Comparison of ENCODE assay signal across 23 cellular contexts in the genomic region with DNA sequence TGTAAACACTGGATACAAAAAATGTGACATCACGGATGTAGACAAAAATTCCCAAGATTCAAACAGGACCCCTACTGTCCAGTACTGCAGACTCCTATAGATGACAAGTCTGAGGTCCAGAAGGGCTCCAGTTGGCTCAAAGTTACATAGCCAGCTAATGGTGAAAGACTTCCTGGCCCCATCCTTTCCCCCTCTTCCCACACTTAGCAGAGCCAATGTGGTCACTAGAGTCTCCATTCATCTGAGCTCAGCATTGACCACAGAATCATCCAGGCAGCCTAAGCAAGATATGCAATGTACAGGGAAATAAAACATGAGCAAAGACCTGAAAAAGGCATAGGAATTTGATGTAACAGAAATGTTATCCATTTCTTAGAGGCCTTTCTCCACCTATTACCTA.
DNase-seq lines count a peak whose midpoint lies in the region; ATAC-seq and TF ChIP-seq lines count a peak whose summit lies in the region.
"Had no signal": no experiment of that assay in that cellular context is flagged by ENCODE, and none has a peak within 500 bp of the region (broad histone marks: within the 10 kb centered on the region; RNA-seq: fewer than 3 reads in every experiment).

No MANE protein-coding gene starts in this region.

- H3K4me1 ChIP-seq in IMR-90 (ENCODE audit: control insufficient read depth, insufficient read depth, low read length): peaks cover 4% of the 10 kb centered on the region
- H3K4me1 ChIP-seq in ovary (ENCODE audit: insufficient read depth): peaks cover 7% of the 10 kb centered on the region

- H2AK9ac ChIP-seq in IMR-90 (replicated peaks; ENCODE audit: low read depth, low read length, poor library complexity): no peak overlapping the region

- no peak overlapping the region for H2BK15ac ChIP-seq in IMR-90 (ENCODE audit: low read depth, low read length)

- H4K5ac ChIP-seq in IMR-90 (ENCODE audit: low read depth, low read length): no peak overlapping the region

- intact Hi-C loops in IMR-90 (cut with micrococcal nuclease): no loop called here
- intact Hi-C loops in ovary (cut with DNase I): no loop called here

- no peaks in the 10 kb centered on the region; the same call in 1 of the 2 replicates for H4K20me1 ChIP-seq in IMR-90 (ENCODE audit: insufficient read depth, low read length)

- TF ChIP-seq POLR2A in IMR-90 (IDR thresholded peaks at IDR 0.05; ENCODE audit: low read depth, low read length) (no peak), ovary (IDR thresholded peaks at IDR 0.05) (no peak)

- in situ Hi-C loops in IMR-90 (cut with MboI; ENCODE audit: low sequenced_read_pairs) (no loop called here), astrocyte of the spinal cord (cut with HindIII; ENCODE audit: low sequenced_read_pairs) (no loop called here)

- H3K36me3 ChIP-seq in IMR-90 (ENCODE audit: control insufficient read depth, insufficient read depth, low read length) (no peaks in the 10 kb centered on the region), ovary (no peaks in the 10 kb centered on the region)
- H3K36me3 ChIP-seq: left ventricle myocardium inferior had no signal

- WGBS in IMR-90 (ENCODE audit: extremely low coverage in 2 of 2, insufficient read length in 1 of 2), 2 experiments: no CpG with 5 or more reads among the region's 1 CpG
- WGBS in ovary, 3 donors: 91 to 98% (median 97%) methylated on average over 1 of the region's 1 CpG

- H3K9me3 ChIP-seq in IMR-90 (ENCODE audit: control insufficient read depth, insufficient read depth, low read length) (no peaks in the 10 kb centered on the region), ovary (no peaks in the 10 kb centered on the region)
- H3K9me3 ChIP-seq: left ventricle myocardium inferior had no signal

- no peak overlapping the region for H3K14ac ChIP-seq in IMR-90 (replicated peaks; ENCODE audit: low read depth, low read length)

- dilution Hi-C loops in IMR-90 (cut with HindIII; ENCODE audit: low sequenced_read_pairs, unreplicated experiment): no loop called here

- no peak overlapping the region for H2AFZ ChIP-seq in IMR-90 (replicated peaks; ENCODE audit: low read length, poor library complexity)

- H3K27ac ChIP-seq in IMR-90 (ENCODE audit: insufficient read depth, low read length): no peak overlapping the region
- no peak overlapping the region for H3K27ac ChIP-seq in ovary
- H3K27ac ChIP-seq: left ventricle myocardium inferior had no signal

- H3K4ac ChIP-seq in IMR-90 (ENCODE audit: low read depth, low read length): no peak overlapping the region

- H3K79me1 ChIP-seq in IMR-90 (ENCODE audit: low read depth in 1 of 2, low read length in 2 of 2): no peaks in the 10 kb centered on the region

- no peak overlapping the region for H2BK5ac ChIP-seq in IMR-90 (ENCODE audit: low read depth, low read length, poor library complexity, severe bottlenecking)

- no peak overlapping the region for H2BK120ac ChIP-seq in IMR-90 (ENCODE audit: low read depth, low read length)

- no peak overlapping the region for H3K23ac ChIP-seq in IMR-90 (ENCODE audit: low read depth, low read length)

- no peak overlapping the region for H3K18ac ChIP-seq in IMR-90 (ENCODE audit: low read depth, low read length)

- POLR2A ChIA-PET in IMR-90 (lab: Charles Lee; ENCODE audit: unreplicated experiment): no interaction called here

- no peak overlapping the region for H3K4me2 ChIP-seq in IMR-90 (ENCODE audit: low read depth, low read length)

- no peak for TF ChIP-seq RAD21 in IMR-90 (IDR thresholded peaks at IDR 0.05; ENCODE audit: low read length)

- no peak for TF ChIP-seq CTCF in IMR-90 (conservative IDR thresholded peaks at IDR 0.05; ENCODE audit: low read depth, low read length)
- TF ChIP-seq CTCF in astrocyte of the spinal cord (IDR thresholded peaks at IDR 0.05; ENCODE audit: low read depth, low read length): no peak
- TF ChIP-seq CTCF in ovary (IDR thresholded peaks at IDR 0.05): no peak

- peak; percentile 74 for DNase-seq in IMR-90
- peak; percentile 74 for DNase-seq in astrocyte of the spinal cord (ENCODE audit: low read depth, low spot score)
- peak; percentile 17 for DNase-seq in iris pigment epithelial cell (ENCODE audit: low read depth)
- DNase-seq in ovary: no peak
- no peak for DNase-seq in amniotic stem cell (lab: John Stamatoyannopoulos, UW)
- DNase-seq: activated CD4-positive, alpha-beta memory T cell treated with anti-CD3 and anti-CD28 coated beads for 36 hours; amygdala; Calu3; cerebellar nuclear complex; effector CD8-positive, alpha-beta T cell; KG1; left ventricle myocardium inferior; NCI-H1048; NCI-H1930; NCI-H345; nephron progenitor cell; PC-3; stimulated activated CD4-positive, alpha-beta T cell treated with anti-CD3 and anti-CD28 coated beads, Interleukin-4, amount 100 ng/mL, for 1 hour; stimulated activated naive CD8-positive, alpha-beta T cell treated with anti-CD3 and anti-CD28 coated beads, Interleukin-15, amount 100 ng/mL, for 72 hours; T-helper 17 cell; trophoblast cell had no signal

- H2BK20ac ChIP-seq in IMR-90 (ENCODE audit: low read depth, low read length): no peak overlapping the region

- TF ChIP-seq EP300 in ovary (IDR thresholded peaks at IDR 0.05): no peak

- H3K9me1 ChIP-seq in IMR-90 (ENCODE audit: insufficient read depth, low read length): peaks cover 5% of the 10 kb centered on the region

- H3K9ac ChIP-seq in IMR-90 (ENCODE audit: low read depth, low read length): no peak overlapping the region

- H3K56ac ChIP-seq in IMR-90 (ENCODE audit: extremely low read depth, insufficient read depth, low read length): no peak overlapping the region

- ATAC-seq in IMR-90 (ENCODE audit: low read depth): peak; percentile 40; the same call in 1 of the 2 replicates
- no peak for ATAC-seq in activated CD4-positive, CD25-positive, alpha-beta regulatory T cell treated with anti-CD3 and anti-CD28 coated beads, Interleukin-2, amount 50 U/mL, for 24 hours
- ATAC-seq in HG03469 (IDR thresholded peaks at IDR 0.05; ENCODE audit: unreplicated experiment): no peak
- ATAC-seq: stimulated activated naive CD8-positive, alpha-beta T cell treated with anti-CD3 and anti-CD28 coated beads, Interleukin-15, amount 100 ng/mL, for 72 hours; T-helper 17 cell had no signal

- H3K27me3 ChIP-seq in IMR-90 (ENCODE audit: control insufficient read depth, insufficient read depth, low read length): no peaks in the 10 kb centered on the region
- H3K27me3 ChIP-seq in ovary: no peaks in the 10 kb centered on the region

- BruUV-seq in IMR-90 (replicated peaks; lab: Mats Ljungman, UMichigan): no TSS peak

- no peak overlapping the region for H4K8ac ChIP-seq in IMR-90 (ENCODE audit: low read depth in 2 of 2, low read length in 2 of 2)

- CTCF ChIA-PET in IMR-90 (lab: Yijun Ruan, JAX): interaction anchor here (1.0 kb wide), 1 partner anchor 9 kb away, joined by 3 read pairs; no protein-coding TSS in a partner anchor

- H4K91ac ChIP-seq in IMR-90 (ENCODE audit: insufficient read depth, low read depth, low read length): no peak overlapping the region

- H3K4me3 ChIP-seq in IMR-90 (ENCODE audit: insufficient read depth, low read depth, low read length) (no peak overlapping the region), astrocyte of the spinal cord (ENCODE audit: low read depth, low read length) (no peak overlapping the region), ovary (no peak overlapping the region)
- H3K4me3 ChIP-seq: left ventricle myocardium inferior had no signal

- H2AK5ac ChIP-seq in IMR-90 (ENCODE audit: low read depth, low read length): no peak overlapping the region

TF ChIP-seq in IMR-90, 13 proteins besides CTCF, POLR2A, EP300 and RAD21:
- TF ChIP-seq SMC3 (IDR thresholded peaks at IDR 0.05; ENCODE audit: low read depth, low read length) (no peak), FOS (IDR thresholded peaks at IDR 0.05; ENCODE audit: low read depth, low read length) (no peak), MXI1 (IDR thresholded peaks at IDR 0.05; ENCODE audit: borderline replicate concordance, low read depth, low read length) (no peak), RCOR1 (IDR thresholded peaks at IDR 0.05; ENCODE audit: insufficient replicate concordance, low read length) (no peak), CEBPB (IDR thresholded peaks at IDR 0.05; ENCODE audit: low read depth, low read length) (no peak)
- TF ChIP-seq, protein P1, sequence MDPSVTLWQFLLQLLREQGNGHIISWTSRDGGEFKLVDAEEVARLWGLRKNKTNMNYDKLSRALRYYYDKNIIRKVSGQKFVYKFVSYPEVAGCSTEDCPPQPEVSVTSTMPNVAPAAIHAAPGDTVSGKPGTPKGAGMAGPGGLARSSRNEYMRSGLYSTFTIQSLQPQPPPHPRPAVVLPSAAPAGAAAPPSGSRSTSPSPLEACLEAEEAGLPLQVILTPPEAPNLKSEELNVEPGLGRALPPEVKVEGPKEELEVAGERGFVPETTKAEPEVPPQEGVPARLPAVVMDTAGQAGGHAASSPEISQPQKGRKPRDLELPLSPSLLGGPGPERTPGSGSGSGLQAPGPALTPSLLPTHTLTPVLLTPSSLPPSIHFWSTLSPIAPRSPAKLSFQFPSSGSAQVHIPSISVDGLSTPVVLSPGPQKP (IDR thresholded peaks at IDR 0.05; ENCODE audit: borderline replicate concordance, low read depth, low read length): no peak
- TF ChIP-seq, protein P2, sequence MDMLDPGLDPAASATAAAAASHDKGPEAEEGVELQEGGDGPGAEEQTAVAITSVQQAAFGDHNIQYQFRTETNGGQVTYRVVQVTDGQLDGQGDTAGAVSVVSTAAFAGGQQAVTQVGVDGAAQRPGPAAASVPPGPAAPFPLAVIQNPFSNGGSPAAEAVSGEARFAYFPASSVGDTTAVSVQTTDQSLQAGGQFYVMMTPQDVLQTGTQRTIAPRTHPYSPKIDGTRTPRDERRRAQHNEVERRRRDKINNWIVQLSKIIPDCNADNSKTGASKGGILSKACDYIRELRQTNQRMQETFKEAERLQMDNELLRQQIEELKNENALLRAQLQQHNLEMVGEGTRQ (IDR thresholded peaks at IDR 0.05; ENCODE audit: low read depth, low read length): no peak
TF ChIP-seq in IMR-90: peak in this region for 0.

Comparison
In these comparisons a context has a peak if more than half of its experiments do, and no peak if none do; other contexts are left out.
1. DNase-seq: peak in IMR-90 (single experiment), astrocyte of the spinal cord (single experiment) and iris pigment epithelial cell (single experiment); none in ovary (0 of 5) and amniotic stem cell (single experiment).